ENCODE assay signal across 26 cellular contexts in genomic region chr19:18456279-18456678, GRCh38. TPM values are rescaled to one million over a fixed set of nuclear protein-coding genes. Genes with fewer than 3 reads are reported as not detected.
A peak's percentile ranks its signal among the peaks of the same experiment; 100 is the strongest.
DNase-seq lines count a peak whose midpoint lies in the region; ATAC-seq and TF ChIP-seq lines count a peak whose summit lies in the region.
"Had no signal": no experiment of that assay in that cellular context is flagged by ENCODE, and none has a peak within 500 bp of the region (broad histone marks: within the 10 kb centered on the region; RNA-seq: fewer than 3 reads in every experiment).

No MANE protein-coding gene starts in this region.

- CTCF ChIA-PET in activated CD8-positive, alpha-beta T cell treated with anti-CD3 and anti-CD28 coated beads for 36 hours (lab: Charles Lee) = no interaction called here
- CTCF ChIA-PET in activated CD8-positive, alpha-beta T cell treated with anti-CD3 and anti-CD28 coated beads, Interleukin-2, amount 10 ng/mL, durations not matched to agents 7 days and 5 days (lab: Charles Lee) = interaction anchor here (1.6 to 3.2 kb wide), 2 partner anchors 13 to 115 kb away, joined by 4 to 9 read pairs; partner anchors contain the start of gene UBA52

- POLR2A ChIA-PET in activated CD8-positive, alpha-beta T cell treated with anti-CD3 and anti-CD28 coated beads for 36 hours (lab: Charles Lee) = interaction anchor here (0.9 kb wide), 1 partner anchor 9 kb away, joined by 3 read pairs; no protein-coding TSS in a partner anchor
- POLR2A ChIA-PET in activated CD8-positive, alpha-beta T cell treated with anti-CD3 and anti-CD28 coated beads, Interleukin-2, amount 10 ng/mL, durations not matched to agents 7 days and 5 days (lab: Charles Lee) = no interaction called here

- no peaks in the 10 kb centered on the region for H3K4me1 Mint-ChIP-seq in activated CD8-positive, alpha-beta T cell treated with anti-CD3 and anti-CD28 coated beads for 36 hours (ENCODE audit: low read depth)
- H3K4me1 Mint-ChIP-seq in activated CD8-positive, alpha-beta T cell treated with anti-CD3 and anti-CD28 coated beads, Interleukin-2, amount 10 ng/mL, durations not matched to agents 7 days and 5 days (ENCODE audit: low read depth) = no peaks in the 10 kb centered on the region
- peaks cover 11% of the 10 kb centered on the region for H3K4me1 Mint-ChIP-seq in central memory CD8-positive, alpha-beta T cell
- H3K4me1 Mint-ChIP-seq: activated B cell treated with CpG ODN at 0.5 μM for 24 hours; activated CD4-positive, alpha-beta memory T cell treated with anti-CD3 and anti-CD28 coated beads, Interleukin-2, amount 10 ng/mL, durations not matched to agents 7 days and 5 days; activated naive CD8-positive, alpha-beta T cell treated with anti-CD3 and anti-CD28 coated beads for 36 hours; immature natural killer cell had no signal

- H2AK5ac ChIP-seq in neuronal stem cell (ENCODE audit: low read depth, low read length) = peak overlapping the region; percentile 47

- no peaks in the 10 kb centered on the region for H3K36me3 Mint-ChIP-seq in activated CD8-positive, alpha-beta T cell treated with anti-CD3 and anti-CD28 coated beads for 36 hours (ENCODE audit: low read depth)
- H3K36me3 Mint-ChIP-seq in activated CD8-positive, alpha-beta T cell treated with anti-CD3 and anti-CD28 coated beads, Interleukin-2, amount 10 ng/mL, durations not matched to agents 7 days and 5 days (ENCODE audit: low read depth) = peaks cover 12% of the 10 kb centered on the region
- H3K36me3 Mint-ChIP-seq in central memory CD8-positive, alpha-beta T cell (ENCODE audit: insufficient read depth) = peaks cover 34% of the 10 kb centered on the region
- H3K36me3 Mint-ChIP-seq: activated naive CD8-positive, alpha-beta T cell treated with anti-CD3 and anti-CD28 coated beads for 36 hours had no signal

- peak overlapping the region; percentile 39 for H2BK15ac ChIP-seq in neuronal stem cell (ENCODE audit: low read length)

- no peak for TF ChIP-seq POLR2A in adrenal gland (IDR thresholded peaks at IDR 0.05)

- H3K36me3 ChIP-seq in neuronal stem cell (replicated peaks in 1 of 2; ENCODE audit: control insufficient read depth in 2 of 2, insufficient read depth in 2 of 2, low read length in 2 of 2) (peaks cover 20 to 33% of the 10 kb centered on the region in 2 donors), adrenal gland (replicated peaks in 1 of 2) (peaks cover 0 to 47% of the 10 kb centered on the region in 2 donors)

- peak overlapping the region; percentile 59 for H3K18ac ChIP-seq in neuronal stem cell (ENCODE audit: low read length)

- WGBS in neuronal stem cell (ENCODE audit: extremely low coverage in 2 of 2, insufficient read length in 2 of 2, insufficient replicate concordance in 1 of 2), 2 donors = no CpG with 5 or more reads among the region's 4 CpGs
- WGBS in adrenal gland, 4 donors = 88 to 94% (median 93%) methylated on average over 3 to 4 of the region's 4 CpGs

- H3K9me3 Mint-ChIP-seq in activated CD8-positive, alpha-beta T cell treated with anti-CD3 and anti-CD28 coated beads for 36 hours = no peaks in the 10 kb centered on the region
- H3K9me3 Mint-ChIP-seq in activated CD8-positive, alpha-beta T cell treated with anti-CD3 and anti-CD28 coated beads, Interleukin-2, amount 10 ng/mL, durations not matched to agents 7 days and 5 days (ENCODE audit: insufficient read depth) = no peaks in the 10 kb centered on the region
- no peaks in the 10 kb centered on the region for H3K9me3 Mint-ChIP-seq in central memory CD8-positive, alpha-beta T cell
- H3K9me3 Mint-ChIP-seq: activated B cell treated with CpG ODN at 0.5 μM for 24 hours; activated CD4-positive, alpha-beta memory T cell treated with anti-CD3 and anti-CD28 coated beads, Interleukin-2, amount 10 ng/mL, durations not matched to agents 7 days and 5 days; activated naive CD8-positive, alpha-beta T cell treated with anti-CD3 and anti-CD28 coated beads for 36 hours; immature natural killer cell had no signal

- no peak overlapping the region for H3K14ac ChIP-seq in neuronal stem cell (ENCODE audit: low read length)

- no peak overlapping the region for H3K4me2 ChIP-seq in neuronal stem cell (ENCODE audit: insufficient read depth, low read length, poor library complexity, severe bottlenecking)

- H3K9me3 ChIP-seq in neuronal stem cell (replicated peaks in 1 of 2; ENCODE audit: control insufficient read depth in 2 of 2, insufficient read depth in 1 of 2, low read depth in 1 of 2, low read length in 2 of 2) = no peaks in the 10 kb centered on the region
- no peaks in the 10 kb centered on the region for H3K9me3 ChIP-seq in adrenal gland (replicated peaks in 1 of 3)
- H3K9me3 ChIP-seq: body of pancreas, Caco-2, left lung had no signal

- H2BK12ac ChIP-seq in neuronal stem cell (ENCODE audit: low read length) = no peak overlapping the region

- H3K27ac Mint-ChIP-seq in activated CD8-positive, alpha-beta T cell treated with anti-CD3 and anti-CD28 coated beads for 36 hours = peak overlapping the region; percentile 43
- no peak overlapping the region for H3K27ac Mint-ChIP-seq in activated CD8-positive, alpha-beta T cell treated with anti-CD3 and anti-CD28 coated beads, Interleukin-2, amount 10 ng/mL, durations not matched to agents 7 days and 5 days
- peak overlapping the region; percentile 82 for H3K27ac Mint-ChIP-seq in central memory CD8-positive, alpha-beta T cell (ENCODE audit: low read depth)
- H3K27ac Mint-ChIP-seq: activated B cell treated with CpG ODN at 0.5 μM for 24 hours; activated CD4-positive, alpha-beta memory T cell treated with anti-CD3 and anti-CD28 coated beads, Interleukin-2, amount 10 ng/mL, durations not matched to agents 7 days and 5 days; activated naive CD8-positive, alpha-beta T cell treated with anti-CD3 and anti-CD28 coated beads for 36 hours had no signal

- H3K27me3 ChIP-seq in neuronal stem cell (ENCODE audit: control insufficient read depth in 3 of 3, insufficient read depth in 3 of 3, low read depth in 1 of 3, low read length in 3 of 3) (peaks cover 0 to 2% (median 0%) of the 10 kb centered on the region in 3 experiments), adrenal gland (no peaks in the 10 kb centered on the region)
- H3K27me3 ChIP-seq: body of pancreas, left lung had no signal

- peak overlapping the region; percentile 59 for H3K23ac ChIP-seq in neuronal stem cell (ENCODE audit: low read depth, low read length, poor library complexity)

- H3K27me3 Mint-ChIP-seq in activated CD8-positive, alpha-beta T cell treated with anti-CD3 and anti-CD28 coated beads for 36 hours = no peaks in the 10 kb centered on the region
- H3K27me3 Mint-ChIP-seq in activated CD8-positive, alpha-beta T cell treated with anti-CD3 and anti-CD28 coated beads, Interleukin-2, amount 10 ng/mL, durations not matched to agents 7 days and 5 days (ENCODE audit: low read depth) = no peaks in the 10 kb centered on the region
- no peaks in the 10 kb centered on the region for H3K27me3 Mint-ChIP-seq in central memory CD8-positive, alpha-beta T cell
- H3K27me3 Mint-ChIP-seq: activated B cell treated with CpG ODN at 0.5 μM for 24 hours; activated CD4-positive, alpha-beta memory T cell treated with anti-CD3 and anti-CD28 coated beads, Interleukin-2, amount 10 ng/mL, durations not matched to agents 7 days and 5 days; activated naive CD8-positive, alpha-beta T cell treated with anti-CD3 and anti-CD28 coated beads for 36 hours had no signal

- no peaks in the 10 kb centered on the region for H3K79me1 ChIP-seq in neuronal stem cell (ENCODE audit: low read depth, low read length)

- no peak overlapping the region for H3K4ac ChIP-seq in neuronal stem cell (ENCODE audit: low read length)

- H2BK5ac ChIP-seq in neuronal stem cell (ENCODE audit: low read length) = no peak overlapping the region

- no peak for ATAC-seq in activated CD8-positive, alpha-beta T cell treated with anti-CD3 and anti-CD28 coated beads for 36 hours
- no peak for ATAC-seq in activated CD8-positive, alpha-beta T cell treated with anti-CD3 and anti-CD28 coated beads, Interleukin-2, amount 10 ng/mL, durations not matched to agents 7 days and 5 days
- ATAC-seq in central memory CD8-positive, alpha-beta T cell (replicated peaks; ENCODE audit: extremely low read depth, poor library complexity, severe bottlenecking) = no peak
- ATAC-seq in HG03342 (IDR thresholded peaks at IDR 0.05; ENCODE audit: unreplicated experiment) = no peak
- ATAC-seq: body of pancreas, left lung had no signal

- H3K4me1 ChIP-seq in neuronal stem cell (ENCODE audit: control insufficient read depth in 2 of 2, insufficient read depth in 1 of 2, low read depth in 1 of 2, low read length in 2 of 2) (peaks cover 17 to 19% of the 10 kb centered on the region in 2 donors), adrenal gland (replicated peaks in 1 of 2) (peaks cover 21 to 44% of the 10 kb centered on the region in 2 donors)

- peak overlapping the region; percentile 27 for H2BK120ac ChIP-seq in neuronal stem cell (ENCODE audit: low read depth, low read length)

- no peak for DNase-seq in activated CD8-positive, alpha-beta T cell treated with anti-CD3 and anti-CD28 coated beads for 36 hours
- DNase-seq in activated CD8-positive, alpha-beta T cell treated with anti-CD3 and anti-CD28 coated beads, Interleukin-2, amount 10 ng/mL, durations not matched to agents 7 days and 5 days = no peak
- no peak for DNase-seq in central memory CD8-positive, alpha-beta T cell (ENCODE audit: low spot score in 2 of 2)
- DNase-seq in neuronal stem cell (ENCODE audit: low spot score) (no peak), adrenal gland (no peak), ureter (ENCODE audit: low spot score) (no peak)
- DNase-seq: activated B cell treated with CpG ODN at 0.5 μM for 24 hours; activated CD4-positive, alpha-beta memory T cell treated with anti-CD3 and anti-CD28 coated beads, Interleukin-2, amount 10 ng/mL, durations not matched to agents 7 days and 5 days; activated naive CD8-positive, alpha-beta T cell treated with anti-CD3 and anti-CD28 coated beads for 36 hours; activated T-cell treated with anti-CD3 and anti-CD28 coated beads, Interleukin-2, amount 50 U/mL, for 48 hours; body of pancreas; Caco-2; cortex of kidney; immature natural killer cell; NCI-H1436 treated with DMSO at 0.1 percent for 48 hours; NCI-H524 treated with DMSO at 0.1 percent for 48 hours; stimulated activated CD4-positive, alpha-beta T cell treated with anti-CD3 and anti-CD28 coated beads, Interleukin-15, amount 100 ng/mL, for 24 hours; T-helper 9 cell had no signal

- no peak overlapping the region for H3K27ac ChIP-seq in neuronal stem cell (replicated peaks; ENCODE audit: low read length)
- H3K27ac ChIP-seq in temporal lobe (ENCODE audit: low read depth, low read length) = peak overlapping the region; percentile 34
- H3K27ac ChIP-seq in adrenal gland = peak overlapping the region in 2 of 5 donors; percentile 20 to 44
- H3K27ac ChIP-seq: 22Rv1, body of pancreas, HL-60, left lung had no signal

- TF ChIP-seq CTCF in activated CD8-positive, alpha-beta T cell treated with anti-CD3 and anti-CD28 coated beads for 36 hours (IDR thresholded peaks at IDR 0.05) = no peak
- no peak for TF ChIP-seq CTCF in adrenal gland (IDR thresholded peaks at IDR 0.05)

- H3K4me3 ChIP-seq in neuronal stem cell (ENCODE audit: low read length in 2 of 2) (no peak overlapping the region), adrenal gland (no peak overlapping the region)
- H3K4me3 ChIP-seq: body of pancreas, left lung had no signal

- H3K9ac ChIP-seq in neuronal stem cell (ENCODE audit: low read depth, low read length, poor library complexity) = no peak overlapping the region

- H3K4me3 Mint-ChIP-seq in activated CD8-positive, alpha-beta T cell treated with anti-CD3 and anti-CD28 coated beads for 36 hours = no peak overlapping the region
- no peak overlapping the region for H3K4me3 Mint-ChIP-seq in activated CD8-positive, alpha-beta T cell treated with anti-CD3 and anti-CD28 coated beads, Interleukin-2, amount 10 ng/mL, durations not matched to agents 7 days and 5 days
- no peak overlapping the region for H3K4me3 Mint-ChIP-seq in central memory CD8-positive, alpha-beta T cell
- H3K4me3 Mint-ChIP-seq: activated B cell treated with CpG ODN at 0.5 μM for 24 hours; activated CD4-positive, alpha-beta memory T cell treated with anti-CD3 and anti-CD28 coated beads, Interleukin-2, amount 10 ng/mL, durations not matched to agents 7 days and 5 days; activated naive CD8-positive, alpha-beta T cell treated with anti-CD3 and anti-CD28 coated beads for 36 hours; immature natural killer cell had no signal

- H2AFZ ChIP-seq in neuronal stem cell (ENCODE audit: low read length) = no peak overlapping the region

- intact Hi-C loops in activated CD8-positive, alpha-beta T cell treated with anti-CD3 and anti-CD28 coated beads for 36 hours (cut with micrococcal nuclease) = no loop called here
- intact Hi-C loops in adrenal gland (cut with DNase I) = loop anchor here (10.0 kb wide), 2 partner anchors 139 to 399 kb away; no protein-coding TSS in a partner anchor

- H4K8ac ChIP-seq in neuronal stem cell (ENCODE audit: low read depth, low read length) = peak overlapping the region; percentile 97

- H4K91ac ChIP-seq in neuronal stem cell (ENCODE audit: low read depth, low read length, poor library complexity) = no peak overlapping the region

RNA-seq across cellular contexts. Expression of gene ISYNA1, which starts 18.3 kb away (rescaled TPM):
- total RNA-seq in activated CD8-positive, alpha-beta T cell treated with anti-CD3 and anti-CD28 coated beads for 36 hours = 10 to 100 TPM; 48.6 to 54.9 TPM
- 10 to 100 TPM; 26.7 to 33.5 TPM for total RNA-seq in activated CD8-positive, alpha-beta T cell treated with anti-CD3 and anti-CD28 coated beads, Interleukin-2, amount 10 ng/mL, durations not matched to agents 7 days and 5 days
- 318 TPM for polyA plus RNA-seq in neuronal stem cell (2013, experiment 1 of 2)
- 304 TPM for polyA plus RNA-seq in neuronal stem cell (2013, experiment 2 of 2)
- total RNA-seq in temporal lobe (80.4 TPM), adrenal gland (100 to 1,000 TPM in 3 of 8 donors, 10 to 100 TPM in 5; 32.3 to 211 (median 78.7) TPM), ureter (116 TPM)
- polyA plus RNA-seq in adrenal gland = 100 to 1,000 TPM in 2 of 3 donors, 1 to 10 TPM in 1; 3.2 to 313 (median 125) TPM

RNA-seq across cellular contexts. Expression of gene SSBP4, which starts 37.1 kb away (rescaled TPM):
- 100 to 1,000 TPM in 1 of 2 experiments, 10 to 100 TPM in 1; 98.2 to 102 TPM for total RNA-seq in activated CD8-positive, alpha-beta T cell treated with anti-CD3 and anti-CD28 coated beads for 36 hours
- 100 to 1,000 TPM; 198 to 204 TPM for total RNA-seq in activated CD8-positive, alpha-beta T cell treated with anti-CD3 and anti-CD28 coated beads, Interleukin-2, amount 10 ng/mL, durations not matched to agents 7 days and 5 days
- polyA plus RNA-seq in neuronal stem cell (2013, experiment 1 of 2) = 66.8 TPM
- 64.3 TPM for polyA plus RNA-seq in neuronal stem cell (2013, experiment 2 of 2)
- 52.1 TPM for total RNA-seq in temporal lobe
- 100 to 1,000 TPM in 1 of 8 donors, 10 to 100 TPM in 7; 38.9 to 119 (median 73.7) TPM for total RNA-seq in adrenal gland
- polyA plus RNA-seq in adrenal gland = 100 to 1,000 TPM in 2 of 3 donors, 1 to 10 TPM in 1; 9.1 to 160 (median 136) TPM
- total RNA-seq in ureter = 74.7 TPM

RNA-seq across cellular contexts. Expression of gene LRRC25, which starts 58.9 kb away (rescaled TPM):
- total RNA-seq in activated CD8-positive, alpha-beta T cell treated with anti-CD3 and anti-CD28 coated beads for 36 hours = not detected
- under 1 TPM; 0.53 to 0.68 TPM for total RNA-seq in activated CD8-positive, alpha-beta T cell treated with anti-CD3 and anti-CD28 coated beads, Interleukin-2, amount 10 ng/mL, durations not matched to agents 7 days and 5 days
- polyA plus RNA-seq in neuronal stem cell (2013, experiment 1 of 2) = 0.18 TPM
- polyA plus RNA-seq in neuronal stem cell (2013, experiment 2 of 2) = 0.10 TPM
- total RNA-seq in temporal lobe (0.25 TPM), adrenal gland (10 to 100 TPM in 7 of 8 donors, 1 to 10 TPM in 1; 8.7 to 38.2 (median 22.5) TPM), ureter (3.6 TPM)
- polyA plus RNA-seq in adrenal gland = 10 to 100 TPM in 1 of 3 donors, 1 to 10 TPM in 2; 5.1 to 18.4 (median 8.5) TPM
- total RNA-seq: activated CD4-positive, alpha-beta memory T cell treated with anti-CD3 and anti-CD28 coated beads, Interleukin-2, amount 10 ng/mL, durations not matched to agents 7 days and 5 days; activated naive CD8-positive, alpha-beta T cell treated with anti-CD3 and anti-CD28 coated beads for 36 hours; Caco-2; Daoy; M059J; RPMI7951 had no signal
